Comparison of ENCODE assay signal across 10 cellular contexts in the genomic region with DNA sequence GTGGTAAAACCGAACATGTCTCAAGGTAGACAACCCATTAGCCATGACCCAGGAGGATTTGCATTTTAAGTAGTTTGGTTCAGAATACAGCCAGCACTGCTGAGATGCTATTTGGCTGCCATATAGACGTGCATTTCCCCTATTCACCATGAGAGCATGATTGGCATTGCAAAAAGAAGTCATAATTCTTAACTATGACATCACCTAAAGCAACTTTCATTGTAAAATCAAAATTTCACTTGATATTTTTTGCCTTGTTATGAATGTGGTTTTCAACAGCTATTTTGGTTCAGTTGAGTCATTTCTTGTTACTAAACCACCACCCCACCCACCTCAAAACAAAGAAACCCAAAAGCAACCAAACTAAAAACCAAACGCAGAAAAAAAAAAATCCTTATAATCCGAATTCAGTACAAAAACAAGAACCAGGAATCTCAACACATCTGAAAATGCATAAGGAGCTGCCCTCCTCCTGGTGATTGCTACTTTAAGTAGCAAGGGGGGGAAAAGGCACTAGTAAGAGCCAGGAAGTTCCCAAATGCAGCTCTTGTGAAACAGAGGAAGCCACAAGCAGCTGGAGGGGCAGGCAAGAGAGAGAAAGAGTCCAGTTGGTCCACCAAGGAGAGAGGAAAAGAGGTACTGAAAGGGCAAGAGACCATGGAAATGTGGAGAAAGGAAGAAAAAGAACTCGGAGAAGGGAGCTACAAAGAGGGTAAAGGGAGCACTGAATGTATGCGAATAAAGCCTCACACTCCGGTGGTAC. TPM values are rescaled to one million over a fixed set of nuclear protein-coding genes. Genes with fewer than 3 reads are reported as not detected.
DNase-seq lines count a peak whose midpoint lies in the region; FAIRE-seq and TF ChIP-seq lines count a peak whose summit lies in the region.
"Had no signal": no experiment of that assay in that cellular context is flagged by ENCODE, and none has a peak within 500 bp of the region (broad histone marks: within the 10 kb centered on the region; RNA-seq: fewer than 3 reads in every experiment).

No MANE protein-coding gene starts in this region.

- H3K4me1 ChIP-seq in HUES64 (ENCODE audit: insufficient read depth, low read length) (no peaks in the 10 kb centered on the region; the same call in 1 of the 2 replicates), mucosa of rectum (ENCODE audit: control insufficient read depth in 2 of 2, insufficient read depth in 2 of 2, low read length in 2 of 2) (peaks cover 0 to 2% of the 10 kb centered on the region in 2 donors), PC-9 (replicated peaks; ENCODE audit: insufficient read depth) (no peaks in the 10 kb centered on the region)

- POLR2A ChIA-PET in PC-9 (lab: Charles Lee; ENCODE audit: unreplicated experiment), result no interaction called here

- no TSS peak for BruUV-seq in PC-9 (replicated peaks; lab: Mats Ljungman, UMichigan)

- no peak for TF ChIP-seq POLR2A in GM12891 (IDR thresholded peaks at IDR 0.05; ENCODE audit: low read depth, low read length)

- peaks cover 28% of the 10 kb centered on the region for H3K4me1 Mint-ChIP-seq in CD14-positive monocyte
- H3K4me1 Mint-ChIP-seq: CD4-positive, alpha-beta memory T cell had no signal

- peaks cover 8% of the 10 kb centered on the region; the same call in 1 of the 2 replicates for H3K9me3 ChIP-seq in HUES64 (ENCODE audit: insufficient read depth, low read depth, low read length)
- H3K9me3 ChIP-seq in mucosa of rectum (ENCODE audit: control insufficient read depth in 2 of 2, low read length in 2 of 2), result no peaks in the 10 kb centered on the region
- no peaks in the 10 kb centered on the region for H3K9me3 ChIP-seq in PC-9 (ENCODE audit: insufficient read depth, low read depth)

- H3F3A ChIP-seq in PC-9 (ENCODE audit: insufficient read depth, low read depth), result no peaks in the 10 kb centered on the region

- peaks cover 17 to 18% of the 10 kb centered on the region in 2 donors for H3K36me3 Mint-ChIP-seq in CD14-positive monocyte
- H3K36me3 Mint-ChIP-seq: activated naive CD8-positive, alpha-beta T cell; CD4-positive, alpha-beta memory T cell had no signal

- TF ChIP-seq CTCF in CD14-positive monocyte (IDR thresholded peaks at IDR 0.05), result no peak
- no peak for TF ChIP-seq CTCF in cardiac fibroblast (IDR thresholded peaks at IDR 0.05; ENCODE audit: low read depth, low read length)
- no peak for TF ChIP-seq CTCF in PC-9 (conservative IDR thresholded peaks at IDR 0.05)

- H3K9ac ChIP-seq in HUES64 (ENCODE audit: low read depth, low read length) (no peak overlapping the region), mucosa of rectum (ENCODE audit: low read depth in 1 of 2, low read length in 2 of 2) (no peak overlapping the region)

- H4K20me1 ChIP-seq in PC-9 (ENCODE audit: insufficient read depth), result no peaks in the 10 kb centered on the region

- CTCF ChIA-PET in PC-9 (lab: Charles Lee), result interaction anchor here (0.7 kb wide), 1 partner anchor 1097 kb away, joined by 9 read pairs; no protein-coding TSS in a partner anchor

- no peak for FAIRE-seq in GM12891 (lab: Jason Lieb, UNC)

- H3K27ac ChIP-seq in HUES64 (ENCODE audit: low read depth, low read length), result no peak overlapping the region
- H3K27ac ChIP-seq in mucosa of rectum (ENCODE audit: low read depth in 2 of 2, low read length in 2 of 2), result no peak overlapping the region
- H3K27ac ChIP-seq in PC-9, result no peak overlapping the region

- H3K9me3 Mint-ChIP-seq in CD14-positive monocyte, result peaks cover 0 to 22% (median 6%) of the 10 kb centered on the region in 7 donors

- peak; percentile 47 for DNase-seq in CD14-positive monocyte (ENCODE audit: low spot score)
- DNase-seq in cardiac fibroblast (ENCODE audit: low read depth in 2 of 2), result peak; percentile 40 to 76
- no peak for DNase-seq in ecto neural progenitor cell (ENCODE audit: low spot score)
- no peak for DNase-seq in GM12891 (ENCODE audit: insufficient read length, low spot score)
- DNase-seq in activated naive CD4-positive, alpha-beta T cell treated with Interleukin-2 at 50 U/mL for 16 hours, result no peak
- no peak for DNase-seq in PC-9
- DNase-seq: CD4-positive, alpha-beta memory T cell had no signal

- peaks cover 3 to 11% (median 5%) of the 10 kb centered on the region in 3 donors for H3K27me3 Mint-ChIP-seq in CD14-positive monocyte (ENCODE audit: low read depth in 3 of 3)

- H3K4me2 ChIP-seq in PC-9, result no peak overlapping the region

- H3K79me2 ChIP-seq in PC-9 (ENCODE audit: low read depth), result no peaks in the 10 kb centered on the region

- H3K27me3 ChIP-seq in HUES64 (ENCODE audit: insufficient read depth, low read length), result peaks cover 27% of the 10 kb centered on the region
- H3K27me3 ChIP-seq in mucosa of rectum (ENCODE audit: control insufficient read depth in 2 of 2, insufficient read depth in 2 of 2, low read length in 2 of 2), result peaks cover 3 to 7% of the 10 kb centered on the region in 2 donors
- no peaks in the 10 kb centered on the region for H3K27me3 ChIP-seq in PC-9 (ENCODE audit: insufficient read depth, low read depth)

- H3K36me3 ChIP-seq in HUES64 (ENCODE audit: insufficient read depth, low read length) (no peaks in the 10 kb centered on the region), mucosa of rectum (ENCODE audit: control insufficient read depth in 2 of 2, insufficient read depth in 2 of 2, low read length in 2 of 2) (no peaks in the 10 kb centered on the region), PC-9 (ENCODE audit: low read depth) (no peaks in the 10 kb centered on the region)

- 75% methylated on average over 7 of the region's 7 CpGs for WGBS in HUES64

- H2AFZ ChIP-seq in PC-9, result no peak overlapping the region

- H3K4me3 Mint-ChIP-seq in CD14-positive monocyte, result peak overlapping the region; percentile 94 to 99
- H3K4me3 Mint-ChIP-seq: activated naive CD8-positive, alpha-beta T cell; CD4-positive, alpha-beta memory T cell had no signal

- H3K4me3 ChIP-seq in HUES64 (ENCODE audit: low read length), result peak overlapping the region; percentile 65
- peak overlapping the region; percentile 36 to 63 for H3K4me3 ChIP-seq in cardiac fibroblast (replicated peaks in 1 of 2; ENCODE audit: low read depth in 2 of 2, low read length in 2 of 2)
- peak overlapping the region; percentile 14 to 27 for H3K4me3 ChIP-seq in mucosa of rectum (ENCODE audit: low read length in 2 of 2)
- no peak overlapping the region for H3K4me3 ChIP-seq in PC-9

- H3K27ac Mint-ChIP-seq in CD14-positive monocyte, result peak overlapping the region; percentile 79 to 92 (median 85)
- H3K27ac Mint-ChIP-seq: activated naive CD8-positive, alpha-beta T cell; CD4-positive, alpha-beta memory T cell had no signal

- no peaks in the 10 kb centered on the region for H3K9me2 ChIP-seq in PC-9 (ENCODE audit: insufficient read depth)

- intact Hi-C loops in CD14-positive monocyte (cut with micrococcal nuclease), result no loop called here
- intact Hi-C loops in PC-9 (cut with micrococcal nuclease; ENCODE audit: unreplicated experiment), result no loop called here

TF ChIP-seq in GM12891, 5 proteins besides CTCF, POLR2A, EP300 and RAD21:
- TF ChIP-seq SPI1 (IDR thresholded peaks at IDR 0.05; ENCODE audit: low read depth, low read length), result no peak
- TF ChIP-seq POLR2AphosphoS5 (IDR thresholded peaks at IDR 0.05; ENCODE audit: low read depth, low read length), result no peak
- TF ChIP-seq PAX5 (IDR thresholded peaks at IDR 0.05; ENCODE audit: insufficient read depth, low read length, severe bottlenecking), result no peak
- TF ChIP-seq POU2F2 (IDR thresholded peaks at IDR 0.05; ENCODE audit: low read depth, low read length), result no peak
- no peak for TF ChIP-seq TAF1 (IDR thresholded peaks at IDR 0.05; ENCODE audit: low read depth, low read length)

RNA-seq across cellular contexts. Expression of a gene that starts 3.1 kb away (rescaled TPM):
- polyA plus RNA-seq in CD14-positive monocyte, result 10 to 100 TPM; 11.6 to 13.2 TPM
- 1.3 TPM for polyA plus RNA-seq in HUES64 (2013, experiment 1 of 2)
- 2.2 TPM for polyA plus RNA-seq in HUES64 (2013, experiment 2 of 2)
- polyA plus RNA-seq in GM12891 (2012; ENCODE audit: low read depth, missing spikeins), result 0.03 TPM
- not detected in 2 replicates for total RNA-seq in PC-9 (2021)
- total RNA-seq: CD4-positive, alpha-beta memory T cell had no signal
- polyA plus RNA-seq: CD4-positive, alpha-beta memory T cell had no signal

Comparison
In these comparisons a context has a peak if more than half of its experiments do, and no peak if none do; other contexts are left out.
1. DNase-seq: peak in CD14-positive monocyte (single experiment) and cardiac fibroblast (2 of 2); none in ecto neural progenitor cell (single experiment), GM12891 (single experiment), activated naive CD4-positive, alpha-beta T cell treated with Interleukin-2 at 50 U/mL for 16 hours (single experiment) and PC-9 (0 of 2).